9 cellular contexts compared by ENCODE assay signal in the genomic region with DNA sequence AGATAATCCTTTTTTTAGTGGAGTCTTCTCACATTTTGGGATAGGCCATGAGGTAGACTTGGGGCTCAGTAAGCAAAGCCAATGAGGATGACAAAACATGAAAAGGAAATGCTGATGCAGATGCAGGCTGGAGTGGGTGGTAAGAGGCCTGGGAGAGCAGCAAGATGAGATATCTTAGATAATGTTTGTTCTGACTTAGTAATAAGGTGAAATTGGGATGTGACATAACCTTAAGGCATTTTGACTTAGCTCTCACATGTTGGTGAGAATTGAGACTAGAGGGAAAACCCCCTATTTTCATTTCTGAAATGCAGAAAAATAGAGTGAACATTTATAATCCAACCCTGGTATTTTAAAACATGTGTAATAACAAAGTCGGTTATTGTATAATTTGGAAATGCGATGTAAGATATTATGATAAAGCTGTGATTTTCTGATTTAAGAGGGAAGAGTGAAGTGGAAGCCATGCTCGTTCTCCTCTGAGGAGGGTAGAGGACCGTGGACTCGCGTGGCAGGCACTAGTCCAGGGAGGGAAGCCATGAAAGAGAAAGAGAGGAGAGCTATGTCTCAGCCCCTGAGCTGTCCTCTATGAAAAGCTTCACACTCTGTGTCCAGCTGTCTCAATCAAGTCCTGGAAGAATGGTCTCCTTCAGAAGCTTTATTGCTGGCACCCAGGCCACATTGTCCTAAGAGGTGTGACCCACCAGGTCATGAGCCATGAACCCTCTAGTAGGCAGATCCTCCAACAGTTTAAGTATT. TPM values are rescaled to one million over a fixed set of nuclear protein-coding genes. Genes with fewer than 3 reads are reported as not detected.
DNase-seq lines count a peak whose midpoint lies in the region; ATAC-seq, FAIRE-seq and TF ChIP-seq lines count a peak whose summit lies in the region.
"Had no signal": no experiment of that assay in that cellular context is flagged by ENCODE, and none has a peak within 500 bp of the region (broad histone marks: within the 10 kb centered on the region; RNA-seq: fewer than 3 reads in every experiment).

No MANE protein-coding gene starts in this region.

- H3K27ac ChIP-seq in K562 (ENCODE audit: extremely low read depth, low read depth, low read length): no peak overlapping the region

- H3K4me1 ChIP-seq in K562 (replicated peaks in 1 of 2; ENCODE audit: control insufficient read depth in 2 of 2, insufficient read depth in 2 of 2, low read length in 2 of 2): peaks cover 7 to 54% of the 10 kb centered on the region in 2 experiments

- no peaks in the 10 kb centered on the region for H3K27me3 ChIP-seq in K562 (ENCODE audit: control insufficient read depth in 2 of 2, insufficient read depth in 2 of 2, low read length in 2 of 2)

- no peak for TF ChIP-seq EP300 in K562 (IDR thresholded peaks at IDR 0.05; ENCODE audit: low read length)

- H3K4me2 ChIP-seq in K562 (ENCODE audit: insufficient read depth, low read length): no peak overlapping the region

- DNase-seq in EL (peak; percentile 15), K562 (ENCODE audit: extremely low read depth in 1 of 4, low spot score in 3 of 4) (no peak), NCI-H748 treated with DMSO at 0.1 percent for 48 hours (lab: John Stamatoyannopoulos, UW) (no peak), omental fat pad (ENCODE audit: low spot score) (no peak), amygdala (lab: John Stamatoyannopoulos, UW) (no peak), NCI-H1417 treated with DMSO at 0.1 percent for 48 hours (lab: John Stamatoyannopoulos, UW) (no peak)
- DNase-seq: NCI-H774 had no signal

- TF ChIP-seq POLR2A in K562 (conservative IDR thresholded peaks at IDR 0.05): no peak

- H3K9me3 ChIP-seq in K562 (replicated peaks; ENCODE audit: control insufficient read depth, insufficient read depth, low read depth, low read length): no peaks in the 10 kb centered on the region

- POLR2A ChIA-PET in K562 (lab: Yijun Ruan, JAX): interaction anchor here (0.6 to 4.7 kb wide), 2 partner anchors 10 to 54 kb away, joined by 3 to 17 read pairs; no protein-coding TSS in a partner anchor

- H3K9ac ChIP-seq in K562 (ENCODE audit: insufficient read depth in 1 of 2, low read depth in 2 of 2, low read length in 2 of 2): peak overlapping the region in 1 of 2 experiments; percentile 11; a peak in 1 of 4 replicates

- CTCF ChIA-PET in K562 (lab: Yijun Ruan, JAX; ENCODE audit: low intra/inter-chr PET ratio): interaction anchor here (0.6 to 2.5 kb wide), 2 partner anchors 21 to 109 kb away, joined by 3 to 10 read pairs; no protein-coding TSS in a partner anchor

- no peak for TF ChIP-seq CTCF in K562 (IDR thresholded peaks at IDR 0.05 in 2 of 3, conservative IDR thresholded peaks at IDR 0.05 in 1 of 3; ENCODE audit: insufficient read depth in 2 of 3, low read depth in 1 of 3, low read length in 3 of 3)
- no peak for TF ChIP-seq CTCF in omental fat pad (IDR thresholded peaks at IDR 0.05)

- WGBS in K562 (ENCODE audit: insufficient coverage, low coverage, missing lambda C conversion rate): 75% methylated on average over 6 of the region's 6 CpGs

- no peaks in the 10 kb centered on the region for H3K9me1 ChIP-seq in K562 (ENCODE audit: control insufficient read depth, insufficient read depth, low read length)

- intact Hi-C loops in K562 (cut with micrococcal nuclease): loop anchor here (10.0 kb wide), 1 partner anchor 796 kb away; a partner anchor contains a TSS

- FAIRE-seq in K562 (lab: Jason Lieb, UNC): no peak

- ATAC-seq in GM19452 (IDR thresholded peaks at IDR 0.05; ENCODE audit: unreplicated experiment): peak; percentile 43
- peak; percentile 35 for ATAC-seq in HG03342 (IDR thresholded peaks at IDR 0.05; ENCODE audit: unreplicated experiment)
- no peak for ATAC-seq in K562
- ATAC-seq in omental fat pad (ENCODE audit: low FRiP score): no peak

- in situ Hi-C loops in K562 (cut with MboI): no loop called here

- no peak overlapping the region for H2AFZ ChIP-seq in K562 (ENCODE audit: low read depth, low read length)

- H3K36me3 ChIP-seq in K562 (ENCODE audit: control insufficient read depth, insufficient read depth, low read length): no peaks in the 10 kb centered on the region

- TF ChIP-seq RAD21 in K562 (CRISPR knock-in tag; conservative IDR thresholded peaks at IDR 0.05 in 1 of 2, IDR thresholded peaks at IDR 0.05 in 1 of 2): no peak

- peaks cover 53% of the 10 kb centered on the region for H3K79me2 ChIP-seq in K562 (ENCODE audit: control insufficient read depth, insufficient read depth, low read length)

- no peaks in the 10 kb centered on the region for H4K20me1 ChIP-seq in K562 (replicated peaks; ENCODE audit: control insufficient read depth, insufficient read depth, low read length)

- no peak overlapping the region for H3K4me3 ChIP-seq in K562

- BruUV-seq in K562 (replicated peaks; lab: Mats Ljungman, UMichigan): no TSS peak

TF ChIP-seq in K562, 482 proteins besides CTCF, POLR2A, EP300 and RAD21:
- TF ChIP-seq SMAD2 (IDR thresholded peaks at IDR 0.05; ENCODE audit: low read depth, low read length) (no peak), POLR2AphosphoS2 (IDR thresholded peaks at IDR 0.05; ENCODE audit: low read length) (no peak), EGR1 (conservative IDR thresholded peaks at IDR 0.05) (peak; percentile 52; the same call in 1 of the 2 replicates), RAD51 (IDR thresholded peaks at IDR 0.05; ENCODE audit: borderline replicate concordance, low read depth) (no peak), ZSCAN32 (CRISPR knock-in tag; IDR thresholded peaks at IDR 0.05) (0 out of 2 replicates have a peak, but pooled peaks have one; percentile 9), MIER1 (IDR thresholded peaks at IDR 0.05; ENCODE audit: low read depth) (no peak), ZNF311 (CRISPR knock-in tag; IDR thresholded peaks at IDR 0.05) (no peak), C11orf30 (IDR thresholded peaks at IDR 0.05; ENCODE audit: low read depth) (peak; percentile 19; the same call in 1 of the 2 replicates), EZH2 (IDR thresholded peaks at IDR 0.05; ENCODE audit: borderline replicate concordance, low read depth, low read length) (no peak)
- TF ChIP-seq, protein P1, sequence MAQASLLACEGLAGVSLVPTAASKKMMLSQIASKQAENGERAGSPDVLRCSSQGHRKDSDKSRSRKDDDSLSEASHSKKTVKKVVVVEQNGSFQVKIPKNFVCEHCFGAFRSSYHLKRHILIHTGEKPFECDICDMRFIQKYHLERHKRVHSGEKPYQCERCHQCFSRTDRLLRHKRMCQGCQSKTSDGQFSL (CRISPR knock-in tag; IDR thresholded peaks at IDR 0.05): no peak
- TF ChIP-seq, protein P1 (tag; IDR thresholded peaks at IDR 0.05): no peak
- TF ChIP-seq, protein P2, sequence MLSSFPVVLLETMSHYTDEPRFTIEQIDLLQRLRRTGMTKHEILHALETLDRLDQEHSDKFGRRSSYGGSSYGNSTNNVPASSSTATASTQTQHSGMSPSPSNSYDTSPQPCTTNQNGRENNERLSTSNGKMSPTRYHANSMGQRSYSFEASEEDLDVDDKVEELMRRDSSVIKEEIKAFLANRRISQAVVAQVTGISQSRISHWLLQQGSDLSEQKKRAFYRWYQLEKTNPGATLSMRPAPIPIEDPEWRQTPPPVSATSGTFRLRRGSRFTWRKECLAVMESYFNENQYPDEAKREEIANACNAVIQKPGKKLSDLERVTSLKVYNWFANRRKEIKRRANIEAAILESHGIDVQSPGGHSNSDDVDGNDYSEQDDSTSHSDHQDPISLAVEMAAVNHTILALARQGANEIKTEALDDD (IDR thresholded peaks at IDR 0.05): peak; percentile 4; the same call in 1 of the 2 replicates

RNA-seq across cellular contexts. Expression of a gene that starts 57.3 kb away (rescaled TPM):
- 99.4 and 111 TPM in 2 replicates for total RNA-seq in K562 (2011; cell fraction: chromatin; rRNA removed; ENCODE audit: low replicate concordance)
- total RNA-seq in K562 (2011; cell fraction: nucleolus; rRNA removed): 89.4 and 90.1 TPM in 2 replicates
- total RNA-seq in K562 (2011; cell fraction: nucleoplasm; rRNA removed): 107 and 111 TPM in 2 replicates
- 45.5 and 46.1 TPM in 2 replicates for total RNA-seq in K562 (2014; rRNA removed)
- 23.9 and 24.9 TPM in 2 replicates for total RNA-seq in K562 (2014; rRNA removed; fragmentation: Illumina TruSeq; extraction: Trizol)
- total RNA-seq in K562 (2015; rRNA removed; fragmentation: Illumina TruSeq; extraction: Trizol): 36.9 and 37.2 TPM in 2 replicates
- total RNA-seq in K562 (2021): 31.1 and 34.1 TPM in 2 replicates
- polyA plus RNA-seq in K562 (2011; rRNA removed): 32.7 and 52.8 TPM in 2 replicates
- 26.2 and 27.3 TPM in 2 replicates for polyA plus RNA-seq in K562 (2011; cell fraction: cytosol; rRNA removed)
- polyA plus RNA-seq in K562 (2011; cell fraction: nucleus; rRNA removed): 40.7 and 45.7 TPM in 2 replicates
- polyA plus RNA-seq in K562 (2012): 42.1 and 46.6 TPM in 2 replicates
- polyA plus RNA-seq in K562 (2014; fragmentation: Illumina TruSeq; extraction: Trizol): 41.7 and 56.3 TPM in 2 replicates
- polyA plus RNA-seq in K562 (2014; fragmentation: Nextera tagmentation; extraction: Ambion mirVana): 10 to 100 TPM; 30.9 to 47.6 TPM
- polyA plus RNA-seq in K562 (2014; rRNA removed): 28.4 and 42.3 TPM in 2 replicates
- 59.1 and 77.6 TPM in 2 replicates for polyA minus RNA-seq in K562 (2011; rRNA and poly(A)+ RNA removed)
- polyA minus RNA-seq in K562 (2011; cell fraction: cytosol; rRNA and poly(A)+ RNA removed): 21.3 and 32.6 TPM in 2 replicates
- polyA minus RNA-seq in K562 (2011; cell fraction: nucleus; rRNA and poly(A)+ RNA removed): 66.8 and 85.0 TPM in 2 replicates
- total RNA-seq in omental fat pad: 10 to 100 TPM; 23.7 to 29.5 (median 25.5) TPM

Comparison
In these comparisons a context has a peak if more than half of its experiments do, and no peak if none do; other contexts are left out.
1. ATAC-seq: peak in GM19452 (single experiment) and HG03342 (single experiment); none in K562 (single experiment) and omental fat pad (single experiment).